In the genomic region with DNA sequence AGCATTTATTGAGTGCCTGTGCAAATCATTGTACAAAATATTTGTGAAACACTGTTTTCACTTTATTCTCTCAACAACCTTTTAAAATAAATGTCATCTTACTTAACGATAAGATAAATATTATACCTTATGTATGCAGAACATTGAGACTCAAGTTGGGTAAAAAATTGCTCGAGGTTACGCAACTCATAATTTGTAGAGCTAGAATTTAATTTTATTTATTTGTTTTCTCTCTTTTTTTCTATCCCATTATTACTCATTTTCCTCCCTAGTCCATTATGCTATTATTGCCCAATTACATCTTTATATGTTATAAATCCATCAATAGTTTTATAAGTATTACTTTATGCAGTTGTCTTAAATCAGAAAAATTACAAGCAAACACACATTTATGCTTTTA, we compare ENCODE assay signal across 26 cellular contexts.
"Had no signal": no experiment of that assay in that cellular context is flagged by ENCODE, and none has a peak within 500 bp of the region (broad histone marks: within the 10 kb centered on the region; RNA-seq: fewer than 3 reads in every experiment).

No MANE protein-coding gene starts in this region.

- H3K36me3 Mint-ChIP-seq: naive thymus-derived CD8-positive, alpha-beta T cell; stimulated activated effector memory CD8-positive, alpha-beta T cell treated with anti-CD3 and anti-CD28 coated beads, Interleukin-12 subunit alpha, Interleukin-12 subunit beta, amount 100 ng/mL, for 72 hours; type B pancreatic cell had no signal

- H3K4me3 Mint-ChIP-seq: naive thymus-derived CD8-positive, alpha-beta T cell; nephron progenitor cell; stimulated activated effector memory CD8-positive, alpha-beta T cell treated with anti-CD3 and anti-CD28 coated beads, Interleukin-12 subunit alpha, Interleukin-12 subunit beta, amount 100 ng/mL, for 72 hours; type B pancreatic cell had no signal

- H2AFZ ChIP-seq: hepatocyte had no signal

- H3K36me3 ChIP-seq: esophagus squamous epithelium, heart left ventricle, left lung, prostate gland, right atrium auricular region, sigmoid colon, stomach, tibial artery had no signal

- H3K4me2 ChIP-seq: hepatocyte had no signal

- H3K27ac Mint-ChIP-seq: naive thymus-derived CD8-positive, alpha-beta T cell; nephron progenitor cell; stimulated activated effector memory CD8-positive, alpha-beta T cell treated with anti-CD3 and anti-CD28 coated beads, Interleukin-12 subunit alpha, Interleukin-12 subunit beta, amount 100 ng/mL, for 72 hours; type B pancreatic cell had no signal

- H3K27ac ChIP-seq: coronary artery, esophagus squamous epithelium, heart left ventricle, hepatocyte, left lung, prostate gland, right atrium auricular region, sigmoid colon, stomach, testis, tibial artery had no signal

- H3K9me3 ChIP-seq: esophagus squamous epithelium, heart left ventricle, left lung, prostate gland, right atrium auricular region, sigmoid colon, stomach, testis, tibial artery had no signal

- H3K27me3 ChIP-seq: heart left ventricle, hepatocyte, left lung, right atrium auricular region, sigmoid colon, stomach, testis, tibial artery had no signal

- H3K4me1 Mint-ChIP-seq: nephron progenitor cell had no signal

- H3K4me1 ChIP-seq: esophagus squamous epithelium, heart left ventricle, left lung, prostate gland, right atrium auricular region, sigmoid colon, stomach, testis, tibial artery had no signal

- ATAC-seq: effector memory CD8-positive, alpha-beta T cell; heart left ventricle; left lung; naive thymus-derived CD8-positive, alpha-beta T cell had no signal

- H3K4me3 ChIP-seq: coronary artery, esophagus squamous epithelium, heart left ventricle, hepatocyte, left lung, prostate gland, right atrium auricular region, sigmoid colon, stomach, testis, tibial artery had no signal

- DNase-seq: dermis blood vessel endothelial cell; effector memory CD8-positive, alpha-beta T cell; erythroblast; esophagus squamous epithelium; foreskin melanocyte; heart left ventricle; kidney; left lung; naive thymus-derived CD8-positive, alpha-beta T cell; nephron progenitor cell; nucleus accumbens; sigmoid colon; stimulated activated CD4-positive, alpha-beta T cell treated with anti-CD3 and anti-CD28 coated beads, Interleukin-2, amount 100 ng/mL, for 24 hours; stimulated activated CD4-positive, alpha-beta T cell treated with anti-CD3 and anti-CD28 coated beads, Interleukin-4, amount 100 ng/mL, for 24 hours; stimulated activated naive CD4-positive, alpha-beta T cell treated with Interleukin-2 at 50 U/mL for 16 hours; stomach; substantia nigra; testis; tibial artery had no signal

- H3K79me2 ChIP-seq: hepatocyte had no signal

- H3K9me3 Mint-ChIP-seq: effector memory CD8-positive, alpha-beta T cell; naive thymus-derived CD8-positive, alpha-beta T cell; nephron progenitor cell; stimulated activated effector memory CD8-positive, alpha-beta T cell treated with anti-CD3 and anti-CD28 coated beads, Interleukin-12 subunit alpha, Interleukin-12 subunit beta, amount 100 ng/mL, for 72 hours; type B pancreatic cell had no signal

- FAIRE-seq: endometrium, kidney had no signal
